ENCODE assay signal across 22 cellular contexts in the genomic region with DNA sequence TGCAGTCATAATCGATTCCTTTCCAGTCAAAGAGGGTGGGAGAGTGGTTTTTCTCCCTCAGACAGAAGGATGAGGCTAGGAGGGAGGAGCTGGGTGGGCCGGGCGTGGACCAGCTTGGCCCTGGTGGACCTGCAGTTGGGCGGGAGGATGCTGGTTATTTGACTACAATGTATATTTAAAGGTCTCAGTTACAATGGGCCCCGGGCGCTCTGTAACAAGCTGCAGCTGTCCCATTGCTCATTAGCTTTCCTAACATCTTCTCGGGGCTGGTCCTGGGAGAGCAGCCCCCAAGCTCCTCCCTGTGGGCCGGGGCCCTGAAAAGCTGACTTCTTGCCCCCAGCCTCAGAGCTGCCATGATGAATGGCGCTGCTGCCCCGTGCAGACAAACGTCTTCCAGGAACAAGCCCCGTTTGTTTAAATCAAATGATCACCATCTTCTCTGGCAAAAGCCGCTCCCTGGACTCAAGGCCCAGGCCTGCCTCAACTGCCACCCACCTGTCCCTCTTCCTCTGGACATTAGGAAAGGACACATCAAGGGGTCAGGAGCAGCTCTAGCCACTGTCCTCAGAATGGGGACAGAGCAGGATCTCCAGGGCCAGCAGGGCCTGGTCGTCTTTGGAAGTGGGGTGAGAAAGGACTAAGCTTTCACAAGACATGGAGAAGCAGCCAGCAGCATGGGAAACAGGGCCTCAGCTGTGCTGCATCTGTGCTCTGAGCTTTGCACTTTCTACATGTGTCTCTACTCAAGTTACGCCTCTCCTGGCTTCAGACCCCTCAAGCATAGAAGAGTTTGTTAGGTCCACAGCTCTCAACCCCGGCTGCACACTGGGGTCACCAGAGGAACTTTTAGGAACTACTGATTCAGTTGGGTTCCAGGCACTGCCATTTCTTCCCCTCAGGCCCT.
"Had no signal": no experiment of that assay in that cellular context is flagged by ENCODE, and none has a peak within 500 bp of the region (broad histone marks: within the 10 kb centered on the region; RNA-seq: fewer than 3 reads in every experiment).

No MANE protein-coding gene starts in this region.

- H3K36me3 ChIP-seq: adrenal gland, ascending aorta, breast epithelium, heart right ventricle, left ventricle myocardium inferior, pancreas, right atrium auricular region, tibial artery had no signal

- H3K4me1 ChIP-seq: adrenal gland, ascending aorta, breast epithelium, psoas muscle, right atrium auricular region, tibial artery had no signal

- H3K36me3 Mint-ChIP-seq: activated naive CD4-positive, alpha-beta T cell treated with anti-CD3 and anti-CD28 coated beads, Interleukin-2, amount 50 U/mL, for 72 hours; naive B cell; T-cell; WTC11 had no signal

- H3K27ac ChIP-seq: adrenal gland, ascending aorta, breast epithelium, epithelial cell of prostate, heart right ventricle, left ventricle myocardium inferior, pancreas, psoas muscle, right atrium auricular region, tibial artery had no signal

- H3K27me3 Mint-ChIP-seq: stimulated activated naive CD8-positive, alpha-beta T cell treated with anti-CD3 and anti-CD28 coated beads, Interleukin-15, amount 100 ng/mL, for 72 hours had no signal

- H3K4me3 Mint-ChIP-seq: activated T-cell treated with anti-CD3 and anti-CD28 coated beads, Interleukin-2, amount 50 U/mL, for 24 hours; activated T-helper 17 cell treated with anti-CD3 and anti-CD28 coated beads, Interleukin-2, amount 50 U/mL, for 72 hours; memory B cell; stimulated activated effector memory CD8-positive, alpha-beta T cell treated with anti-CD3 and anti-CD28 coated beads, Interleukin-12 subunit alpha, Interleukin-12 subunit beta, amount 100 ng/mL, for 72 hours; stimulated activated naive CD8-positive, alpha-beta T cell treated with anti-CD3 and anti-CD28 coated beads, Interleukin-15, amount 100 ng/mL, for 72 hours; T-cell; WTC11 had no signal

- H3K4me1 Mint-ChIP-seq: activated T-helper 17 cell treated with anti-CD3 and anti-CD28 coated beads, Interleukin-2, amount 50 U/mL, for 72 hours; stimulated activated naive CD8-positive, alpha-beta T cell treated with anti-CD3 and anti-CD28 coated beads, Interleukin-15, amount 100 ng/mL, for 72 hours had no signal

- H3K9me3 Mint-ChIP-seq: activated naive CD4-positive, alpha-beta T cell treated with anti-CD3 and anti-CD28 coated beads, Interleukin-2, amount 50 U/mL, for 72 hours; activated T-cell treated with anti-CD3 and anti-CD28 coated beads, Interleukin-2, amount 50 U/mL, for 24 hours; activated T-helper 17 cell treated with anti-CD3 and anti-CD28 coated beads, Interleukin-2, amount 50 U/mL, for 72 hours; naive B cell; stimulated activated effector memory CD8-positive, alpha-beta T cell treated with anti-CD3 and anti-CD28 coated beads, Interleukin-12 subunit alpha, Interleukin-12 subunit beta, amount 100 ng/mL, for 72 hours; stimulated activated naive CD8-positive, alpha-beta T cell treated with anti-CD3 and anti-CD28 coated beads, Interleukin-15, amount 100 ng/mL, for 72 hours; T-cell had no signal

- H3K27ac Mint-ChIP-seq: activated T-cell treated with anti-CD3 and anti-CD28 coated beads, Interleukin-2, amount 50 U/mL, for 24 hours; activated T-helper 17 cell treated with anti-CD3 and anti-CD28 coated beads, Interleukin-2, amount 50 U/mL, for 72 hours; memory B cell; T-cell; WTC11 had no signal

- H3K27me3 ChIP-seq: adrenal gland, ascending aorta, breast epithelium, heart right ventricle, pancreas, right atrium auricular region had no signal

- H3K9me3 ChIP-seq: adrenal gland, ascending aorta, breast epithelium, heart right ventricle, left ventricle myocardium inferior, pancreas, psoas muscle, right atrium auricular region, tibial artery had no signal

- H3K4me3 ChIP-seq: adrenal gland, ascending aorta, breast epithelium, heart right ventricle, left ventricle myocardium inferior, pancreas, psoas muscle, right atrium auricular region, tibial artery had no signal

- DNase-seq: activated CD8-positive, alpha-beta memory T cell treated with anti-CD3 and anti-CD28 coated beads, Interleukin-2, amount 50 U/mL, for 4 hours; activated T-cell treated with anti-CD3 and anti-CD28 coated beads, Interleukin-2, amount 50 U/mL, for 24 hours; adrenal gland; cortex of kidney; heart right ventricle; left ventricle myocardium inferior; naive B cell; pancreas; psoas muscle; stimulated activated CD4-positive, alpha-beta T cell treated with anti-CD3 and anti-CD28 coated beads, Interleukin-12 subunit alpha, Interleukin-12 subunit beta, amount 100 ng/mL, for 4 hours; stimulated activated naive CD8-positive, alpha-beta T cell treated with anti-CD3 and anti-CD28 coated beads, Interleukin-15, amount 100 ng/mL, for 72 hours; T-cell; tibial artery had no signal
